Comparison of ENCODE assay signal across 21 cellular contexts in the genomic region with DNA sequence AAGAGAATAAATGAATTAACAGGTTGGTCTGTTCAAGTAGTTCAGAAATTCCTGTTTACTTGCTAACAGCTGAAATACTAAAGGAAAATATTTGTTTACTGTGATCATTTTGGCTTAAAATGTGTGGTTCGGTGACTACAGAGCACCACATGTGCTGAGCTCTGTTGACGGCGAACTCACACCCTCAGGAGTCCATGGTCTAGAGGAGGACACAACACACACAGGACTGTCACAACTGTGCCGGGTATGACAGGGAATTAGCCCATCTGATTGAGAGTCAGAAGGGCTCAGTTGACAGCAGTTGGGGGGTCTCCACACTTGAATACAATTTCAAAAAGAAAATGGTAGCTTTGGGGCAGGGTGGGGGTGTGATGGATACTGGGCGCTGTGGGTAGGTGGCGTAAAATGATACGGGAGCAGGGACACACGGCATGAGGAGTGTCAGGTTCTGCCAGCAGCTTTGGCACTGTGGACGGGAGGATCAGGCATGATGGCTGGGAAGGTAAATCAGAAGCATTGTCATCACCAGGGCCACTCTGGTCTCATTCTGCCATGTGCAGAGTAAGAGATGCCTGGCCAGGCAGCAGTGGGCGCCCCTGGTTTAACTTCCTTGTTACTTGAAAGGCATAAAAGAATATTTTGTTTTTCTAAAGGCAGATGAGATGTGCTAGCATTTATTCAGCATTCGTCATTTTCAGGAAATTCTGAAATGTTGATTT. TPM values are rescaled to one million over a fixed set of nuclear protein-coding genes. Genes with fewer than 3 reads are reported as not detected.
A peak's percentile ranks its signal among the peaks of the same experiment; 100 is the strongest.
DNase-seq lines count a peak whose midpoint lies in the region; ATAC-seq lines count a peak whose summit lies in the region.
"Had no signal": no experiment of that assay in that cellular context is flagged by ENCODE, and none has a peak within 500 bp of the region (broad histone marks: within the 10 kb centered on the region; RNA-seq: fewer than 3 reads in every experiment).

No MANE protein-coding gene starts in this region.

- H3K27ac Mint-ChIP-seq in T-cell = no peak overlapping the region
- H3K27ac Mint-ChIP-seq: activated CD4-positive, alpha-beta memory T cell treated with anti-CD3 and anti-CD28 coated beads, Interleukin-2, amount 10 ng/mL, durations not matched to agents 7 days and 5 days; natural killer cell had no signal

- peaks cover 16% of the 10 kb centered on the region for H3K36me3 Mint-ChIP-seq in T-cell
- H3K36me3 Mint-ChIP-seq: natural killer cell had no signal

- WGBS in mesenchymal stem cell = 99% methylated on average over 11 of the region's 11 CpGs

- H3K23ac ChIP-seq in mesenchymal stem cell (ENCODE audit: low read length in 2 of 2) = peak overlapping the region in 1 of 2 experiments; percentile 32

- no peaks in the 10 kb centered on the region for H3K27me3 Mint-ChIP-seq in T-cell
- H3K27me3 Mint-ChIP-seq: activated CD4-positive, alpha-beta memory T cell treated with anti-CD3 and anti-CD28 coated beads, Interleukin-2, amount 10 ng/mL, durations not matched to agents 7 days and 5 days had no signal

- ATAC-seq in GM18870 (IDR thresholded peaks at IDR 0.05; ENCODE audit: unreplicated experiment) (peak; percentile 20), GM21786 (IDR thresholded peaks at IDR 0.05; ENCODE audit: unreplicated experiment) (peak; percentile 23), HG03196 (IDR thresholded peaks at IDR 0.05; ENCODE audit: unreplicated experiment) (peak; percentile 28), GM18502 (IDR thresholded peaks at IDR 0.05; ENCODE audit: poor library complexity, unreplicated experiment) (no peak), T-cell (replicated peaks in 1 of 4) (no peak)
- ATAC-seq: foreskin keratinocyte, natural killer cell had no signal

- no peak overlapping the region for H4K91ac ChIP-seq in mesenchymal stem cell (ENCODE audit: low read length)

- H3K36me3 ChIP-seq in mesenchymal stem cell (ENCODE audit: control insufficient read depth in 1 of 2, insufficient read depth in 2 of 2, low read depth in 1 of 2, low read length in 2 of 2) = peaks cover 29 to 88% of the 10 kb centered on the region in 2 experiments

- no peak overlapping the region for H3K4ac ChIP-seq in mesenchymal stem cell (ENCODE audit: low read depth in 1 of 2, low read length in 2 of 2)

- H3K4me1 ChIP-seq in mesenchymal stem cell (ENCODE audit: control insufficient read depth, insufficient read depth, low read depth, low read length) = peaks cover 22% of the 10 kb centered on the region
- H3K4me1 ChIP-seq: foreskin keratinocyte had no signal

- POLR2A ChIA-PET in T-cell (lab: Charles Lee) = no interaction called here

- H3K9me3 ChIP-seq in mesenchymal stem cell (ENCODE audit: control insufficient read depth, low read length) = no peaks in the 10 kb centered on the region

- H3K4me2 ChIP-seq in mesenchymal stem cell (ENCODE audit: low read length, poor library complexity, severe bottlenecking) = no peak overlapping the region

- H3K4me3 ChIP-seq in mesenchymal stem cell (ENCODE audit: insufficient read depth in 1 of 2, low read depth in 1 of 2, low read length in 2 of 2) = no peak overlapping the region

- H4K8ac ChIP-seq in mesenchymal stem cell (ENCODE audit: low read length) = no peak overlapping the region

- no peak overlapping the region for H3K14ac ChIP-seq in mesenchymal stem cell (ENCODE audit: low read length in 2 of 2)

- H2AK5ac ChIP-seq in mesenchymal stem cell (ENCODE audit: low read length, severe bottlenecking) = peak overlapping the region; percentile 85

- DNase-seq in mesenchymal stem cell = no peak
- no peak for DNase-seq in anterior cingulate cortex (lab: John Stamatoyannopoulos, UW)
- no peak for DNase-seq in T-cell
- no peak for DNase-seq in NAMALWA (ENCODE audit: low spot score)
- DNase-seq: activated CD4-positive, alpha-beta memory T cell treated with anti-CD3 and anti-CD28 coated beads, Interleukin-2, amount 10 ng/mL, durations not matched to agents 7 days and 5 days; AML-193; foreskin keratinocyte; GDM1; natural killer cell; NCI-H1048; NCI-H2107; NCI-H774; SW 1271 had no signal

- H3K18ac ChIP-seq in mesenchymal stem cell (ENCODE audit: low read depth in 1 of 2, low read length in 2 of 2) = peak overlapping the region in 1 of 2 experiments; percentile 41

- H2BK5ac ChIP-seq in mesenchymal stem cell (ENCODE audit: low read depth, low read length, poor library complexity, severe bottlenecking) = peak overlapping the region; percentile 32

- H3K9ac ChIP-seq in mesenchymal stem cell (ENCODE audit: low read length) = no peak overlapping the region

- H3K27ac ChIP-seq in mesenchymal stem cell (ENCODE audit: low read length, poor library complexity, severe bottlenecking) = peak overlapping the region; percentile 83
- H3K27ac ChIP-seq: foreskin keratinocyte, VCaP had no signal

- H2BK15ac ChIP-seq in mesenchymal stem cell (ENCODE audit: low read depth, poor library complexity, severe bottlenecking) = no peak overlapping the region

- peaks cover 17% of the 10 kb centered on the region for H3K79me1 ChIP-seq in mesenchymal stem cell (replicated peaks; ENCODE audit: low read length, poor library complexity, severe bottlenecking)

- H2BK12ac ChIP-seq in mesenchymal stem cell (ENCODE audit: low read length in 2 of 2) = no peak overlapping the region

- H3K9me3 Mint-ChIP-seq in T-cell = no peaks in the 10 kb centered on the region
- H3K9me3 Mint-ChIP-seq: activated CD4-positive, alpha-beta memory T cell treated with anti-CD3 and anti-CD28 coated beads, Interleukin-2, amount 10 ng/mL, durations not matched to agents 7 days and 5 days; natural killer cell had no signal

- no peak overlapping the region for H2BK120ac ChIP-seq in mesenchymal stem cell (ENCODE audit: low read depth, low read length)

- no peaks in the 10 kb centered on the region for H3K4me1 Mint-ChIP-seq in T-cell
- H3K4me1 Mint-ChIP-seq: activated CD4-positive, alpha-beta memory T cell treated with anti-CD3 and anti-CD28 coated beads, Interleukin-2, amount 10 ng/mL, durations not matched to agents 7 days and 5 days; natural killer cell had no signal

- no peaks in the 10 kb centered on the region for H3K27me3 ChIP-seq in mesenchymal stem cell (ENCODE audit: control insufficient read depth in 1 of 2, insufficient read depth in 1 of 2, low read length in 2 of 2)
- H3K27me3 ChIP-seq: foreskin keratinocyte had no signal

- CTCF ChIA-PET in T-cell (lab: Charles Lee) = interaction anchor here in 1 of 2 donors (0.6 kb wide), 2 partner anchors 177 to 481 kb away, joined by 3 to 4 read pairs; no protein-coding TSS in a partner anchor

- no peak overlapping the region for H3K4me3 Mint-ChIP-seq in T-cell
- H3K4me3 Mint-ChIP-seq: activated CD4-positive, alpha-beta memory T cell treated with anti-CD3 and anti-CD28 coated beads, Interleukin-2, amount 10 ng/mL, durations not matched to agents 7 days and 5 days; natural killer cell had no signal

- H2AFZ ChIP-seq in mesenchymal stem cell (ENCODE audit: low read depth, low read length) = no peak overlapping the region

RNA-seq across cellular contexts. Expression of a gene that starts 33.3 kb away (rescaled TPM):
- polyA plus RNA-seq in mesenchymal stem cell (2013, experiment 1 of 2) = 0.03 TPM
- polyA plus RNA-seq in mesenchymal stem cell (2013, experiment 2 of 2) = not detected
- total RNA-seq in T-cell = not detected
- total RNA-seq: activated CD4-positive, alpha-beta memory T cell treated with anti-CD3 and anti-CD28 coated beads, Interleukin-2, amount 10 ng/mL, durations not matched to agents 7 days and 5 days; chondrocyte; foreskin keratinocyte; lower leg skin; RPMI7951 had no signal
- polyA plus RNA-seq: foreskin keratinocyte had no signal

RNA-seq across cellular contexts. Expression of a gene that starts 35.5 kb away (rescaled TPM):
- polyA plus RNA-seq in mesenchymal stem cell (2013, experiment 1 of 2) = not detected
- polyA plus RNA-seq in mesenchymal stem cell (2013, experiment 2 of 2) = not detected
- total RNA-seq in T-cell = not detected
- total RNA-seq: activated CD4-positive, alpha-beta memory T cell treated with anti-CD3 and anti-CD28 coated beads, Interleukin-2, amount 10 ng/mL, durations not matched to agents 7 days and 5 days; chondrocyte; foreskin keratinocyte; lower leg skin; RPMI7951 had no signal
- polyA plus RNA-seq: foreskin keratinocyte had no signal

Comparison
In these comparisons a context has a peak if more than half of its experiments do, and no peak if none do; other contexts are left out.
1. ATAC-seq: peak in GM18870 (single experiment), GM21786 (single experiment) and HG03196 (single experiment); none in GM18502 (single experiment) and T-cell (0 of 4).